ENCODE assay signal across 20 cellular contexts in the genomic region with DNA sequence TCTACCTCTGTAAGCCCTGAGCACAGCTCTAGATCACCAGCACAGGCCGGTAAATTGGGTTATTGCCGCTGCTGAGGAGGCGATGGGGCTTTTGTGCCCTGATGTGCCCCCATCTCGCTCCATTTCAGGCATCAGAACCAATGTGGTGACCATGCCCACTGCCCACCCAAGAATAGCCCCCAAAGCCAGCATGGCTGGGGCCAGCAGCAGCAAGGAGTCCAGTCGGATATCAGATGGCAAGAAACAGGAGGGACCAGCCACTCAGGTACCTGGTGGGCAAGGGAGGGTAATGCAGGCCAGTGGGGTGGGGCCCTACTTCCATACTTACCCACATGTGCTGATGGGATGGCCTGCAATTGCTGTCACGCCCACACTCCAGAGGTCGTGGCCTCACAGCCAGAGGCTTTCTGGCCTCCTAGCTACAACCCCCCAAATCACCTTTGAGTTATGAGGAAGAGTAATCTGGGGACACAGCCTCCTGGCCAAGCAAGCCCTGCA. TPM values are rescaled to one million over a fixed set of nuclear protein-coding genes. Genes with fewer than 3 reads are reported as not detected.
DNase-seq lines count a peak whose midpoint lies in the region; ATAC-seq, FAIRE-seq and TF ChIP-seq lines count a peak whose summit lies in the region.
"Had no signal": no experiment of that assay in that cellular context is flagged by ENCODE, and none has a peak within 500 bp of the region (broad histone marks: within the 10 kb centered on the region; RNA-seq: fewer than 3 reads in every experiment).

No MANE protein-coding gene starts in this region.

- no peak overlapping the region for H3K4me3 Mint-ChIP-seq in activated T-helper 17 cell treated with anti-CD3 and anti-CD28 coated beads, Interleukin-2, amount 50 U/mL, for 72 hours
- peak overlapping the region; percentile 47 for H3K4me3 Mint-ChIP-seq in nephron progenitor cell

- H3K27ac Mint-ChIP-seq in activated T-helper 17 cell treated with anti-CD3 and anti-CD28 coated beads, Interleukin-2, amount 50 U/mL, for 72 hours: peak overlapping the region; percentile 66
- peak overlapping the region; percentile 83 for H3K27ac Mint-ChIP-seq in nephron progenitor cell

- no peaks in the 10 kb centered on the region for H3K9me3 ChIP-seq in A549
- no peaks in the 10 kb centered on the region for H3K9me3 ChIP-seq in small intestine (ENCODE audit: control insufficient read depth, low read depth)
- H3K9me3 ChIP-seq: Caco-2, HAP-1, SJSA1 had no signal

- TF ChIP-seq POLR2A in A549 (IDR thresholded peaks at IDR 0.05; ENCODE audit: low read length): no peak

- WGBS in A549 (ENCODE audit: missing lambda C conversion rate): 94% methylated on average over 7 of the region's 7 CpGs
- 90 to 91% (median 90%) methylated on average over 7 of the region's 7 CpGs for WGBS in small intestine, 3 donors

- no peaks in the 10 kb centered on the region for H3K4me1 Mint-ChIP-seq in activated T-helper 17 cell treated with anti-CD3 and anti-CD28 coated beads, Interleukin-2, amount 50 U/mL, for 72 hours
- H3K4me1 Mint-ChIP-seq in nephron progenitor cell: peaks cover 22% of the 10 kb centered on the region

- no peaks in the 10 kb centered on the region for H3K27me3 ChIP-seq in small intestine (ENCODE audit: control insufficient read depth in 2 of 2, insufficient read depth in 2 of 2, low read length in 2 of 2)
- H3K27me3 ChIP-seq: SJSA1 had no signal

- no peaks in the 10 kb centered on the region for H3K27me3 Mint-ChIP-seq in activated T-helper 17 cell treated with anti-CD3 and anti-CD28 coated beads, Interleukin-2, amount 50 U/mL, for 72 hours
- no peaks in the 10 kb centered on the region for H3K27me3 Mint-ChIP-seq in nephron progenitor cell (ENCODE audit: low read depth, poor library complexity)

- no peak for TF ChIP-seq RAD21 in A549 (conservative IDR thresholded peaks at IDR 0.05 in 1 of 2, IDR thresholded peaks at IDR 0.05 in 1 of 2)

- no peak overlapping the region for H3K4me2 ChIP-seq in A549

- H3K4me1 ChIP-seq in A549: no peaks in the 10 kb centered on the region
- no peaks in the 10 kb centered on the region for H3K4me1 ChIP-seq in small intestine (ENCODE audit: control insufficient read depth in 2 of 2, insufficient read depth in 1 of 2, low read depth in 1 of 2, low read length in 1 of 2)
- H3K4me1 ChIP-seq: Caco-2, HAP-1 had no signal

- DNase-seq in A549 (ENCODE audit: low read depth in 1 of 2, low spot score in 1 of 2) (peak in 1 of 2 experiments; percentile 40), nephron progenitor cell (no peak), small intestine (no peak), kidney glomerular epithelial cell (lab: John Stamatoyannopoulos, UW) (no peak)
- DNase-seq: Caco-2, DMS153, EL, MV-4-11, NCI-H1417, NCI-H1930, NCI-H748 treated with DMSO at 0.1 percent for 48 hours had no signal

- no peak for FAIRE-seq in A549 (lab: Jason Lieb, UNC)
- FAIRE-seq in small intestine (lab: Jason Lieb, UNC): no peak
- FAIRE-seq: HTR-8/SVneo had no signal

- POLR2A ChIA-PET in A549 (lab: Yijun Ruan, JAX): no interaction called here

- H3K4me3 ChIP-seq in A549 (no peak overlapping the region), small intestine (ENCODE audit: low read depth in 1 of 2, low read length in 2 of 2) (no peak overlapping the region)
- H3K4me3 ChIP-seq: HAP-1, SJSA1 had no signal

- TF ChIP-seq CTCF in A549 (IDR thresholded peaks at IDR 0.05) (no peak), GM12873 (IDR thresholded peaks at IDR 0.05; ENCODE audit: insufficient read depth, low read depth, low read length, missing control alignments) (peak; percentile 10), nephron progenitor cell (IDR thresholded peaks at IDR 0.05) (no peak)

- CTCF ChIA-PET in A549 (lab: Yijun Ruan, JAX): interaction anchor here (0.6 kb wide), 1 partner anchor 45 kb away, joined by 3 read pairs; no protein-coding TSS in a partner anchor

- H3K36me3 ChIP-seq in small intestine (ENCODE audit: control insufficient read depth in 2 of 2, insufficient read depth in 2 of 2, low read length in 2 of 2): peaks cover 16 to 22% of the 10 kb centered on the region in 2 donors

- no peak for TF ChIP-seq EP300 in A549 (IDR thresholded peaks at IDR 0.05)

- no peaks in the 10 kb centered on the region for H3K9me3 Mint-ChIP-seq in activated T-helper 17 cell treated with anti-CD3 and anti-CD28 coated beads, Interleukin-2, amount 50 U/mL, for 72 hours
- no peaks in the 10 kb centered on the region for H3K9me3 Mint-ChIP-seq in nephron progenitor cell

- peaks cover 95% of the 10 kb centered on the region for H3K36me3 Mint-ChIP-seq in activated T-helper 17 cell treated with anti-CD3 and anti-CD28 coated beads, Interleukin-2, amount 50 U/mL, for 72 hours (ENCODE audit: low read depth)
- H3K36me3 Mint-ChIP-seq in nephron progenitor cell (ENCODE audit: low read depth): peaks cover 17% of the 10 kb centered on the region

- H3K27ac ChIP-seq in A549: no peak overlapping the region
- no peak overlapping the region for H3K27ac ChIP-seq in small intestine (ENCODE audit: low read depth in 1 of 2, low read length in 1 of 2)
- H3K27ac ChIP-seq: HL-60, SJSA1 had no signal

- ATAC-seq in A549 (peak; percentile 48 to 52; a peak in 3 of 6 replicates), HG03342 (IDR thresholded peaks at IDR 0.05; ENCODE audit: unreplicated experiment) (no peak), GM21381 (IDR thresholded peaks at IDR 0.05; ENCODE audit: unreplicated experiment) (no peak)
- no peak for ATAC-seq in activated T-helper 17 cell treated with anti-CD3 and anti-CD28 coated beads, Interleukin-2, amount 50 U/mL, for 72 hours (replicated peaks)

TF ChIP-seq in A549, 52 proteins besides CTCF, POLR2A, EP300 and RAD21:
- TF ChIP-seq TP53 (CRISPR knock-in tag; IDR thresholded peaks at IDR 0.05) (no peak), BHLHE40 (IDR thresholded peaks at IDR 0.05; ENCODE audit: low read depth, low read length) (no peak), RNF2 (IDR thresholded peaks at IDR 0.05; ENCODE audit: borderline replicate concordance, low read depth) (no peak), HDAC2 (IDR thresholded peaks at IDR 0.05) (no peak)

RNA-seq across cellular contexts. Expression of a gene that starts 22.9 kb away (rescaled TPM):
- not detected in 2 replicates for polyA plus RNA-seq in A549 (2011; rRNA removed)
- 0.06 and 0.19 TPM in 2 replicates for polyA plus RNA-seq in A549 (2012; cell fraction: cytosol; rRNA removed)
- 0.11 TPM in 1 of 2 replicates, not detected in the other for polyA plus RNA-seq in A549 (2012; cell fraction: nucleus; rRNA removed)
- polyA plus RNA-seq in A549 (2017; fragmentation: RNase III; extraction: RNeasy Plus Mini Kit Qiagen cat#74134 plus additional on column Dnase treatment): not detected in 3 replicates
- polyA minus RNA-seq in A549 (2011; rRNA and poly(A)+ RNA removed): not detected in 2 replicates
- 100 to 1,000 TPM; 265 to 629 TPM for total RNA-seq in activated T-helper 17 cell treated with anti-CD3 and anti-CD28 coated beads, Interleukin-2, amount 50 U/mL, for 72 hours
- 100 to 1,000 TPM; 288 to 939 (median 792) TPM for polyA plus RNA-seq in small intestine
- total RNA-seq: NCI-H460, SJSA1 had no signal

RNA-seq across cellular contexts. Expression of a gene that starts 32.3 kb away (rescaled TPM):
- 17.5 and 20.9 TPM in 2 replicates for polyA plus RNA-seq in A549 (2011; rRNA removed)
- polyA plus RNA-seq in A549 (2012; cell fraction: cytosol; rRNA removed): 45.2 and 47.7 TPM in 2 replicates
- 94.3 and 116 TPM in 2 replicates for polyA plus RNA-seq in A549 (2012; cell fraction: nucleus; rRNA removed)
- polyA plus RNA-seq in A549 (2017; fragmentation: RNase III; extraction: RNeasy Plus Mini Kit Qiagen cat#74134 plus additional on column Dnase treatment): 44.2 to 50.7 TPM (median 47.1 TPM) in 3 replicates
- 24.9 and 30.8 TPM in 2 replicates for polyA minus RNA-seq in A549 (2011; rRNA and poly(A)+ RNA removed)
- 100 to 1,000 TPM in 1 of 2 donors, 10 to 100 TPM in 1; 55.3 to 117 TPM for total RNA-seq in activated T-helper 17 cell treated with anti-CD3 and anti-CD28 coated beads, Interleukin-2, amount 50 U/mL, for 72 hours
- polyA plus RNA-seq in small intestine: 10 to 100 TPM; 18.3 to 29.7 (median 19.3) TPM

RNA-seq across cellular contexts. Expression of a gene that starts 59.7 kb away (rescaled TPM):
- polyA plus RNA-seq in A549 (2011; rRNA removed) (3,799 and 4,312 TPM in 2 replicates), A549 (2017; fragmentation: RNase III; extraction: RNeasy Plus Mini Kit Qiagen cat#74134 plus additional on column Dnase treatment) (3,127 to 3,794 TPM (median 3,716 TPM) in 3 replicates), small intestine (1,000 to 10,000 TPM; 2,980 to 5,825 (median 5,408) TPM)
- polyA plus RNA-seq in A549 (2012; cell fraction: cytosol; rRNA removed): 5,803 and 7,483 TPM in 2 replicates
- 1,682 and 2,988 TPM in 2 replicates for polyA plus RNA-seq in A549 (2012; cell fraction: nucleus; rRNA removed)
- polyA minus RNA-seq in A549 (2011; rRNA and poly(A)+ RNA removed): 949 and 1,168 TPM in 2 replicates
- total RNA-seq in activated T-helper 17 cell treated with anti-CD3 and anti-CD28 coated beads, Interleukin-2, amount 50 U/mL, for 72 hours: 1,000 to 10,000 TPM; 2,772 to 2,939 TPM

Comparison
In these comparisons a context has a peak if more than half of its experiments do, and no peak if none do; other contexts are left out.
1. ATAC-seq: peak in A549 (2 of 2); none in activated T-helper 17 cell treated with anti-CD3 and anti-CD28 coated beads, Interleukin-2, amount 50 U/mL, for 72 hours (single experiment), HG03342 (single experiment) and GM21381 (single experiment).
2. RNA of a gene that starts 22.9 kb away (polyA plus RNA-seq): 288 to 939 TPM in small intestine; 0.06 to 0.19 TPM in A549; every median in the first group is over 100 times any median in the second.